In the genomic region with DNA sequence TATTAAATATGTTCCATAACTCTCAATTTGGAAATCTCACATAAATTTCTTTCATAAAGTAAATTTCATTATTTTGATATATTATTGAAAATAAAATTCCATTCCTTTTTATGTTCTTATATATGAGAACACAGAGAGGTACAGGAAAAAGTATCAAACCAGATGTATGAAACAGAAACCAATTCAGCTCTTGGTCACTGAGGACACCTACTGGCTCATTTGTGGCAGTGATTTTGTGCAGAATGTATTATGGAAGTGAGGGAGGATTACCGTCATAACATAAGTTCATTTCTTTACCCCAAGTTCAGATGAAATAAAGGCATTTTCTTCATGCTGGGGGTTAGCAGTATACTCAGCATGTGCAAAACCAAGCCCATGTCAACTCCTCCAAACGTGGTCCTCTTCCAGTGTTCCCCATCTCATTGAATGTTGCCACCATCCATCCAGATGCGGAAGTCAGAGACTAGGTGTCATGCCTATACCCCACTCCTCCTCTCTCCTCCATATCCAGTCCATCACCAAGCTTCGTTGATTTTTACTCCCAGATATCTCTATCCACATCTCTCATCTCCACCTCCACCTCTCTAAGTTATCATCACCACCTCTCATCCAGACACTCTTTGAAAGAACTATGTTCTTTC, we compare ENCODE assay signal across 8 cellular contexts. TPM values are rescaled to one million over a fixed set of nuclear protein-coding genes. Genes with fewer than 3 reads are reported as not detected.
A peak's percentile ranks its signal among the peaks of the same experiment; 100 is the strongest.
DNase-seq lines count a peak whose midpoint lies in the region; ATAC-seq, FAIRE-seq and TF ChIP-seq lines count a peak whose summit lies in the region.

No MANE protein-coding gene starts in this region.

- peak; percentile 75 to 86 (median 82) for TF ChIP-seq CTCF in adrenal gland (IDR thresholded peaks at IDR 0.05)

- intact Hi-C loops in Right ventricle myocardium inferior (cut with DNase I) (loop anchor here (2.0 kb wide), 1 partner anchor 40 kb away; no protein-coding TSS in a partner anchor), cardiac septum (cut with DNase I) (no loop called here), adrenal gland (cut with DNase I) (no loop called here), left ventricle myocardium superior (cut with micrococcal nuclease) (no loop called here)

- H3K36me3 ChIP-seq in adrenal gland (replicated peaks in 1 of 2): no peaks in the 10 kb centered on the region
- no peaks in the 10 kb centered on the region for H3K36me3 ChIP-seq in small intestine (ENCODE audit: control insufficient read depth in 2 of 2, insufficient read depth in 2 of 2, low read length in 2 of 2)

- H3K4me1 ChIP-seq in adrenal gland (replicated peaks in 1 of 2) (no peaks in the 10 kb centered on the region), small intestine (ENCODE audit: control insufficient read depth in 2 of 2, insufficient read depth in 1 of 2, low read depth in 1 of 2, low read length in 1 of 2) (no peaks in the 10 kb centered on the region)

- WGBS in adrenal gland, 4 donors: 28 to 32% (median 31%) methylated on average over 4 of the region's 4 CpGs
- 27 to 35% (median 29%) methylated on average over 4 of the region's 4 CpGs for WGBS in small intestine, 3 donors

- H3K9me3 ChIP-seq in adrenal gland (replicated peaks in 1 of 3) (peaks cover 0 to 3% (median 0%) of the 10 kb centered on the region in 3 donors), small intestine (ENCODE audit: control insufficient read depth, low read depth) (no peaks in the 10 kb centered on the region)

- FAIRE-seq in small intestine (lab: Jason Lieb, UNC): no peak

- no peak overlapping the region for H3K4me3 ChIP-seq in adrenal gland
- no peak overlapping the region for H3K4me3 ChIP-seq in small intestine (ENCODE audit: low read depth in 1 of 2, low read length in 2 of 2)

- TF ChIP-seq POLR2A in adrenal gland (IDR thresholded peaks at IDR 0.05): no peak

- H3K27ac ChIP-seq in adrenal gland (no peak overlapping the region), small intestine (ENCODE audit: low read depth in 1 of 2, low read length in 1 of 2) (no peak overlapping the region)

- peak; percentile 64 for ATAC-seq in Right ventricle myocardium inferior
- ATAC-seq in HG02852 (IDR thresholded peaks at IDR 0.05; ENCODE audit: unreplicated experiment): peak; percentile 77
- ATAC-seq in left ventricle myocardium superior: peak; percentile 66

- no peaks in the 10 kb centered on the region for H3K27me3 ChIP-seq in adrenal gland
- H3K27me3 ChIP-seq in small intestine (ENCODE audit: control insufficient read depth in 2 of 2, insufficient read depth in 2 of 2, low read length in 2 of 2): no peaks in the 10 kb centered on the region

- DNase-seq in Right ventricle myocardium inferior (ENCODE audit: missing footprints) (no peak), cardiac septum (ENCODE audit: low spot score) (no peak), NCI-H2227 (lab: John Stamatoyannopoulos, UW; ENCODE audit: unreplicated experiment) (peak; percentile 53), adrenal gland (peak in 5 of 7 donors; percentile 26 to 56 (median 33)), left ventricle myocardium superior (no peak), small intestine (peak; percentile 80), 8988T (no peak)

RNA-seq across cellular contexts. Expression of a gene that starts 41.7 kb away (rescaled TPM):
- total RNA-seq in Right ventricle myocardium inferior: 14.0 TPM
- total RNA-seq in cardiac septum: 19.6 TPM
- total RNA-seq in adrenal gland: 10 to 100 TPM in 1 of 8 donors, 1 to 10 TPM in 7; 1.4 to 10.1 (median 4.8) TPM
- 1 to 10 TPM; 1.4 to 6.6 (median 5.8) TPM for polyA plus RNA-seq in adrenal gland
- 12.0 TPM for total RNA-seq in left ventricle myocardium superior
- 100 to 1,000 TPM; 123 to 199 (median 153) TPM for polyA plus RNA-seq in small intestine

RNA-seq across cellular contexts. Expression of a gene that starts 47.5 kb away (rescaled TPM):
- total RNA-seq in Right ventricle myocardium inferior (5.5 TPM), cardiac septum (4.8 TPM), adrenal gland (1 to 10 TPM; 2.4 to 8.0 (median 4.2) TPM), left ventricle myocardium superior (4.1 TPM)
- polyA plus RNA-seq in adrenal gland (10 to 100 TPM in 2 of 3 donors, 1 to 10 TPM in 1; 6.5 to 14.2 (median 10.3) TPM), small intestine (1 to 10 TPM in 1 of 3 donors, under 1 TPM in 2; 0.27 to 1.7 (median 0.67) TPM)

RNA-seq across cellular contexts. Expression of a gene that starts 55.1 kb away (rescaled TPM):
- total RNA-seq in Right ventricle myocardium inferior: 225 TPM
- total RNA-seq in cardiac septum: 190 TPM
- 100 to 1,000 TPM in 2 of 8 donors, 10 to 100 TPM in 6; 49.3 to 173 (median 89.0) TPM for total RNA-seq in adrenal gland
- 100 to 1,000 TPM in 2 of 3 donors, 10 to 100 TPM in 1; 15.9 to 321 (median 218) TPM for polyA plus RNA-seq in adrenal gland
- total RNA-seq in left ventricle myocardium superior: 161 TPM
- polyA plus RNA-seq in small intestine: 100 to 1,000 TPM; 160 to 262 (median 203) TPM

Comparison
In these comparisons a context has a peak if more than half of its experiments do, and no peak if none do; other contexts are left out.
1. DNase-seq: peak in NCI-H2227 (single experiment), adrenal gland (5 of 7) and small intestine (single experiment); none in Right ventricle myocardium inferior (single experiment), cardiac septum (single experiment), left ventricle myocardium superior (single experiment) and 8988T (single experiment).
2. Peak in every context shown above with its lines, with median percentiles within 50 percentile points of each other: ATAC-seq.